ENCODE assay signal across 27 cellular contexts in genomic region chr2:50049237-50049636, GRCh38.
"Had no signal": no experiment of that assay in that cellular context is flagged by ENCODE, and none has a peak within 500 bp of the region (broad histone marks: within the 10 kb centered on the region; RNA-seq: fewer than 3 reads in every experiment).

No MANE protein-coding gene starts in this region.

- H3K27me3 ChIP-seq: stomach, suprapubic skin, testis, thyroid gland, tibial artery, tibial nerve, transverse colon, upper lobe of left lung, upper lobe of right lung, uterus, vagina had no signal

- DNase-seq: stimulated activated CD4-positive, alpha-beta T cell treated with anti-CD3 and anti-CD28 coated beads, Interleukin-2, amount 100 ng/mL, for 48 hours; stimulated activated CD4-positive, alpha-beta T cell treated with anti-CD3 and anti-CD28 coated beads, Interleukin-4, amount 100 ng/mL, for 1 hour; stimulated activated CD4-positive, alpha-beta T cell treated with anti-CD3 and anti-CD28 coated beads, Interleukin-4, amount 100 ng/mL, for 24 hours; stimulated activated CD4-positive, alpha-beta T cell treated with anti-CD3 and anti-CD28 coated beads, Interleukin-4, amount 100 ng/mL, for 4 hours; stimulated activated CD8-positive, alpha-beta memory T cell treated with anti-CD3 and anti-CD28 coated beads, Interleukin-4, amount 100 ng/mL, for 48 hours; stimulated activated naive B cell treated with anti-CD40 and anti-IgM and Interleukin-4, amounts not matched to agents 10 μg/mL and 1 μg/mL and 100 μg/mL, for 72 hours; stimulated activated naive CD4-positive, alpha-beta T cell; stimulated activated naive CD4-positive, alpha-beta T cell treated with Interleukin-2 at 50 U/mL for 16 hours; stimulated activated naive CD8-positive, alpha-beta T cell treated with anti-CD3 and anti-CD28 coated beads, Interleukin-15, amount 100 ng/mL, for 72 hours; stimulated activated naive CD8-positive, alpha-beta T cell treated with anti-CD3 and anti-CD28 coated beads, Interleukin-15, Interleukin-2, amounts not matched to agents 100 U/mL and 50 U/mL, for 24 hours; stomach; substantia nigra; testis; thyroid gland; tibial artery; transverse colon; trophoblast cell; upper lobe of left lung; upper lobe of right lung; uterus had no signal

- H3K9me3 ChIP-seq: stomach, suprapubic skin, testis, thoracic aorta, thyroid gland, tibial artery, tibial nerve, transverse colon, upper lobe of left lung, upper lobe of right lung, uterus, vagina had no signal

- H3K36me3 ChIP-seq: stomach, suprapubic skin, thoracic aorta, thyroid gland, tibial artery, tibial nerve, transverse colon, upper lobe of left lung, upper lobe of right lung, uterus, vagina had no signal

- H3K4me3 ChIP-seq: stomach, suprapubic skin, testis, thoracic aorta, thyroid gland, tibial artery, tibial nerve, transverse colon, upper lobe of left lung, upper lobe of right lung, uterus, vagina had no signal

- H3K4me1 ChIP-seq: suprapubic skin, testis, thyroid gland, tibial artery, tibial nerve, transverse colon, upper lobe of left lung, upper lobe of right lung, uterus, vagina had no signal

- FAIRE-seq: urothelium cell line had no signal

- ATAC-seq: stimulated activated effector memory CD8-positive, alpha-beta T cell treated with anti-CD3 and anti-CD28 coated beads, Interleukin-12 subunit alpha, Interleukin-12 subunit beta, amount 100 ng/mL, for 72 hours; stimulated activated memory B cell treated with anti-CD40 and anti-IgM and Interleukin-4, amounts not matched to agents 10 μg/mL and 1 μg/mL and 100 μg/mL, for 72 hours; stimulated activated naive B cell treated with anti-CD40 and anti-IgM and Interleukin-4, amounts not matched to agents 10 μg/mL and 1 μg/mL and 100 μg/mL, for 72 hours; stimulated activated naive CD8-positive, alpha-beta T cell treated with anti-CD3 and anti-CD28 coated beads, Interleukin-15, amount 100 ng/mL, for 72 hours; stimulated activated naive CD8-positive, alpha-beta T cell treated with anti-CD3 and anti-CD28 coated beads, Interleukin-15, Interleukin-2, amounts not matched to agents 100 U/mL and 50 U/mL, for 24 hours; upper lobe of right lung had no signal

- H3K27ac ChIP-seq: stomach, suprapubic skin, testis, thoracic aorta, thyroid gland, tibial artery, tibial nerve, transverse colon, upper lobe of left lung, upper lobe of right lung, uterus, vagina had no signal
